8 cellular contexts compared by ENCODE assay signal in genomic region chr19:10551698-10552301, GRCh38. TPM values are rescaled to one million over a fixed set of nuclear protein-coding genes. Genes with fewer than 3 reads are reported as not detected.
A peak's percentile ranks its signal among the peaks of the same experiment; 100 is the strongest.
DNase-seq lines count a peak whose midpoint lies in the region; ATAC-seq and TF ChIP-seq lines count a peak whose summit lies in the region.

No MANE protein-coding gene starts in this region.

- DNase-seq in NCI-H146 (lab: John Stamatoyannopoulos, UW), result peak; percentile 30
- no peak for DNase-seq in NCI-H146 treated with DMSO at 0.1 percent for 48 hours (lab: John Stamatoyannopoulos, UW; ENCODE audit: unreplicated experiment)
- peak; percentile 92 for DNase-seq in NB4 (ENCODE audit: low read depth)
- peak; percentile 69 for DNase-seq in activated naive CD4-positive, alpha-beta T cell treated with anti-CD3 and anti-CD28 coated beads, Interleukin-2, amount 10 ng/mL, durations not matched to agents 7 days and 5 days
- DNase-seq in natural killer cell, result peak; percentile 49
- DNase-seq in midbrain (lab: John Stamatoyannopoulos, UW), result no peak
- no peak for DNase-seq in endothelial cell (ENCODE audit: low spot score)

- no peaks in the 10 kb centered on the region for H3K27me3 Mint-ChIP-seq in activated naive CD4-positive, alpha-beta T cell treated with anti-CD3 and anti-CD28 coated beads, Interleukin-2, amount 10 ng/mL, durations not matched to agents 7 days and 5 days
- H3K27me3 Mint-ChIP-seq in natural killer cell (ENCODE audit: low read depth in 2 of 2) (no peaks in the 10 kb centered on the region), endothelial cell (ENCODE audit: unreplicated experiment) (no peaks in the 10 kb centered on the region)

- peak overlapping the region; percentile 97 for H3K27ac Mint-ChIP-seq in activated naive CD4-positive, alpha-beta T cell treated with anti-CD3 and anti-CD28 coated beads, Interleukin-2, amount 10 ng/mL, durations not matched to agents 7 days and 5 days
- H3K27ac Mint-ChIP-seq in natural killer cell (peak overlapping the region; percentile 94), endothelial cell (ENCODE audit: unreplicated experiment) (no peak overlapping the region)

- peak; percentile 83 for TF ChIP-seq CTCF in NB4 (IDR thresholded peaks at IDR 0.05; ENCODE audit: low read depth, low read length)
- TF ChIP-seq CTCF in natural killer cell (IDR thresholded peaks at IDR 0.05), result peak; percentile 19
- no peak for TF ChIP-seq CTCF in endothelial cell (IDR thresholded peaks at IDR 0.05; ENCODE audit: unreplicated experiment)

- TF ChIP-seq POLR2A in NB4 (IDR thresholded peaks at IDR 0.05; ENCODE audit: extremely low read depth, insufficient read length), result no peak

- H3K9me3 Mint-ChIP-seq in activated naive CD4-positive, alpha-beta T cell treated with anti-CD3 and anti-CD28 coated beads, Interleukin-2, amount 10 ng/mL, durations not matched to agents 7 days and 5 days, result no peaks in the 10 kb centered on the region
- H3K9me3 Mint-ChIP-seq in natural killer cell (no peaks in the 10 kb centered on the region), endothelial cell (ENCODE audit: unreplicated experiment) (no peaks in the 10 kb centered on the region)

- no peak overlapping the region for H3K4me3 Mint-ChIP-seq in activated naive CD4-positive, alpha-beta T cell treated with anti-CD3 and anti-CD28 coated beads, Interleukin-2, amount 10 ng/mL, durations not matched to agents 7 days and 5 days
- H3K4me3 Mint-ChIP-seq in natural killer cell, result peak overlapping the region; percentile 35
- H3K4me3 Mint-ChIP-seq in endothelial cell (ENCODE audit: unreplicated experiment), result no peak overlapping the region

- H3K36me3 Mint-ChIP-seq in activated naive CD4-positive, alpha-beta T cell treated with anti-CD3 and anti-CD28 coated beads, Interleukin-2, amount 10 ng/mL, durations not matched to agents 7 days and 5 days, result peaks cover 61% of the 10 kb centered on the region
- H3K36me3 Mint-ChIP-seq in natural killer cell (no peaks in the 10 kb centered on the region), endothelial cell (ENCODE audit: low read depth, unreplicated experiment) (peaks cover 8% of the 10 kb centered on the region)

- peaks cover 60% of the 10 kb centered on the region for H3K4me1 Mint-ChIP-seq in activated naive CD4-positive, alpha-beta T cell treated with anti-CD3 and anti-CD28 coated beads, Interleukin-2, amount 10 ng/mL, durations not matched to agents 7 days and 5 days
- peaks cover 34 to 55% of the 10 kb centered on the region in 2 donors for H3K4me1 Mint-ChIP-seq in natural killer cell
- no peaks in the 10 kb centered on the region for H3K4me1 Mint-ChIP-seq in endothelial cell (ENCODE audit: unreplicated experiment)

- no peak overlapping the region for H3K4me3 ChIP-seq in NB4 (ENCODE audit: low read depth, low read length)

- intact Hi-C loops in natural killer cell (cut with micrococcal nuclease), result loop anchor here (2.0 kb wide), 1 partner anchor 41 kb away; no protein-coding TSS in a partner anchor

- CTCF ChIA-PET in activated naive CD4-positive, alpha-beta T cell treated with anti-CD3 and anti-CD28 coated beads, Interleukin-2, amount 10 ng/mL, durations not matched to agents 7 days and 5 days (lab: Charles Lee), result interaction anchor here (1.0 to 2.1 kb wide), 7 partner anchors 10 to 281 kb away, joined by 3 to 12 read pairs (median 3); partner anchors contain the start of genes CDC37 and ICAM1

- peak; percentile 27 to 44 (median 44) for ATAC-seq in natural killer cell
- no peak for ATAC-seq in GM19351 (IDR thresholded peaks at IDR 0.05; ENCODE audit: unreplicated experiment)

RNA-seq across cellular contexts. Expression of gene ATG4D, which starts 8.1 kb away (rescaled TPM):
- total RNA-seq in natural killer cell (100 to 1,000 TPM; 128 to 155 (median 138) TPM), endothelial cell (ENCODE audit: unreplicated experiment) (11.8 TPM)

RNA-seq across cellular contexts. Expression of gene KRI1, which starts 14.0 kb away (rescaled TPM):
- total RNA-seq in natural killer cell, result 10 to 100 TPM; 36.6 to 53.0 (median 49.5) TPM
- total RNA-seq in endothelial cell (ENCODE audit: unreplicated experiment), result 25.2 TPM

RNA-seq across cellular contexts. Expression of gene CDKN2D, which starts 17.0 kb away (rescaled TPM):
- total RNA-seq in natural killer cell (100 to 1,000 TPM in 2 of 3 donors, 10 to 100 TPM in 1; 82.7 to 102 (median 101) TPM), endothelial cell (ENCODE audit: unreplicated experiment) (8.1 TPM)

RNA-seq across cellular contexts. Expression of gene S1PR5, which starts 34.6 kb away (rescaled TPM):
- 100 to 1,000 TPM; 307 to 433 (median 368) TPM for total RNA-seq in natural killer cell
- total RNA-seq in endothelial cell (ENCODE audit: unreplicated experiment), result not detected

RNA-seq across cellular contexts. Expression of gene AP1M2, which starts 35.3 kb away (rescaled TPM):
- total RNA-seq in natural killer cell (1 to 10 TPM in 1 of 3 donors, not detected in 2; 1.3 TPM), endothelial cell (ENCODE audit: unreplicated experiment) (7.5 TPM)

Comparison
In these comparisons a context has a peak if more than half of its experiments do, and no peak if none do; other contexts are left out.
1. DNase-seq: peak in NCI-H146 (single experiment), NB4 (single experiment), activated naive CD4-positive, alpha-beta T cell treated with anti-CD3 and anti-CD28 coated beads, Interleukin-2, amount 10 ng/mL, durations not matched to agents 7 days and 5 days (single experiment) and natural killer cell (single experiment); none in NCI-H146 treated with DMSO at 0.1 percent for 48 hours (single experiment), midbrain (single experiment) and endothelial cell (single experiment).
2. RNA of gene ATG4D, which starts 8.1 kb away (total RNA-seq): 128 to 155 TPM in natural killer cell; 11.8 TPM in endothelial cell (single experiment); every median in the first group is over 10 times any median in the second.